Comparison of ENCODE assay signal across 1 cellular context in genomic region chr15:55288006-55288717, GRCh38.
TF ChIP-seq lines count a peak whose summit lies in the region.

No MANE protein-coding gene starts in this region.

TF ChIP-seq in GM23338, 12 proteins besides CTCF, POLR2A, EP300 and RAD21 (continued from another document):
- TF ChIP-seq ZNF462 (CRISPR knock-in tag; IDR thresholded peaks at IDR 0.05): no peak
- no peak for TF ChIP-seq ETS1 (IDR thresholded peaks at IDR 0.05)
- TF ChIP-seq REST (IDR thresholded peaks at IDR 0.05; ENCODE audit: unreplicated experiment): no peak
- TF ChIP-seq ZNF331 (CRISPR knock-in tag; IDR thresholded peaks at IDR 0.05; ENCODE audit: low read depth): no peak
- no peak for TF ChIP-seq CREB1 (CRISPR knock-in tag; IDR thresholded peaks at IDR 0.05; ENCODE audit: low read depth)
- TF ChIP-seq NANOG (IDR thresholded peaks at IDR 0.05; ENCODE audit: borderline replicate concordance): no peak
- no peak for TF ChIP-seq EZH2phosphoT487 (IDR thresholded peaks at IDR 0.05; ENCODE audit: unreplicated experiment)
- TF ChIP-seq POLR2AphosphoS5 (IDR thresholded peaks at IDR 0.05; ENCODE audit: low read depth): no peak
